27 cellular contexts compared by ENCODE assay signal in genomic region chr13:99896712-99897440, GRCh38.
DNase-seq lines count a peak whose midpoint lies in the region; ATAC-seq and TF ChIP-seq lines count a peak whose summit lies in the region.
"Had no signal": no experiment of that assay in that cellular context is flagged by ENCODE, and none has a peak within 500 bp of the region (broad histone marks: within the 10 kb centered on the region; RNA-seq: fewer than 3 reads in every experiment).

No MANE protein-coding gene starts in this region.

- intact Hi-C loops in CD8-positive, alpha-beta T cell (cut with DNase I, micrococcal nuclease), result no loop called here

- POLR2A ChIA-PET in CD8-positive, alpha-beta T cell (lab: Charles Lee), result no interaction called here
- POLR2A ChIA-PET in T-cell (lab: Charles Lee), result no interaction called here

- no peaks in the 10 kb centered on the region for H3K9me3 ChIP-seq in CD8-positive, alpha-beta T cell (ENCODE audit: low read length)
- H3K9me3 ChIP-seq in neural progenitor cell (ENCODE audit: low read depth), result no peaks in the 10 kb centered on the region
- H3K9me3 ChIP-seq: heart left ventricle had no signal

- H3K27ac ChIP-seq in CD8-positive, alpha-beta T cell (ENCODE audit: low read depth, low read length), result no peak overlapping the region
- H3K27ac ChIP-seq in neural progenitor cell, result no peak overlapping the region
- H3K27ac ChIP-seq: C4-2B, heart left ventricle had no signal

- H3K36me3 ChIP-seq in CD8-positive, alpha-beta T cell (ENCODE audit: insufficient read depth, low read length), result no peaks in the 10 kb centered on the region
- H3K36me3 ChIP-seq in neural progenitor cell, result no peaks in the 10 kb centered on the region
- H3K36me3 ChIP-seq: heart left ventricle had no signal

- TF ChIP-seq CTCF in CD8-positive, alpha-beta T cell (IDR thresholded peaks at IDR 0.05), result no peak
- no peak for TF ChIP-seq CTCF in neural progenitor cell (IDR thresholded peaks at IDR 0.05)

- no peak overlapping the region for H3K9ac ChIP-seq in neural progenitor cell

- no peak overlapping the region for H3K27ac Mint-ChIP-seq in CD8-positive, alpha-beta T cell
- H3K27ac Mint-ChIP-seq in T-cell, result peak overlapping the region in 1 of 2 donors; percentile 31
- H3K27ac Mint-ChIP-seq in effector memory CD8-positive, alpha-beta T cell, result no peak overlapping the region
- peak overlapping the region; percentile 25 for H3K27ac Mint-ChIP-seq in neural progenitor cell
- H3K27ac Mint-ChIP-seq: activated CD4-positive, alpha-beta memory T cell treated with anti-CD3 and anti-CD28 coated beads, Interleukin-2, amount 10 ng/mL, durations not matched to agents 7 days and 5 days; activated T-helper 17 cell treated with anti-CD3 and anti-CD28 coated beads, Interleukin-2, amount 50 U/mL, for 72 hours; nephron had no signal

- no peaks in the 10 kb centered on the region for H3K79me2 ChIP-seq in neural progenitor cell (ENCODE audit: low read depth)

- H3K4me2 ChIP-seq in neural progenitor cell, result no peak overlapping the region

- no peaks in the 10 kb centered on the region for H4K20me1 ChIP-seq in neural progenitor cell (ENCODE audit: low read depth)

- peaks cover 58% of the 10 kb centered on the region for H3K27me3 Mint-ChIP-seq in CD8-positive, alpha-beta T cell (ENCODE audit: low read depth)
- H3K27me3 Mint-ChIP-seq in T-cell (peaks cover 44 to 63% of the 10 kb centered on the region in 2 donors), neural progenitor cell (ENCODE audit: insufficient read depth, low read depth) (peaks cover 13% of the 10 kb centered on the region)
- peaks cover 43 to 77% of the 10 kb centered on the region in 2 donors for H3K27me3 Mint-ChIP-seq in effector memory CD8-positive, alpha-beta T cell

- no peaks in the 10 kb centered on the region for H3K36me3 Mint-ChIP-seq in CD8-positive, alpha-beta T cell
- H3K36me3 Mint-ChIP-seq in T-cell (peaks cover 2% of the 10 kb centered on the region), neural progenitor cell (peaks cover 38% of the 10 kb centered on the region)
- peaks cover 4% of the 10 kb centered on the region for H3K36me3 Mint-ChIP-seq in effector memory CD8-positive, alpha-beta T cell (ENCODE audit: insufficient read depth)

- CTCF ChIA-PET in CD8-positive, alpha-beta T cell (lab: Charles Lee), result interaction anchor here (0.5 to 4.5 kb wide), 3 partner anchors 240 to 618 kb away, joined by 3 to 33 read pairs (median 3); no protein-coding TSS in a partner anchor
- CTCF ChIA-PET in T-cell (lab: Charles Lee), result interaction anchor here in 1 of 2 donors (0.6 kb wide), 1 partner anchor 175 kb away, joined by 3 read pairs; no protein-coding TSS in a partner anchor

- no peak overlapping the region for H3K4me3 ChIP-seq in CD8-positive, alpha-beta T cell (ENCODE audit: low read depth, low read length)
- H3K4me3 ChIP-seq in neural progenitor cell, result no peak overlapping the region
- H3K4me3 ChIP-seq: GM12878 had no signal

- H3K4me1 Mint-ChIP-seq in CD8-positive, alpha-beta T cell (ENCODE audit: low read depth), result peaks cover 16% of the 10 kb centered on the region
- H3K4me1 Mint-ChIP-seq in T-cell (peaks cover 7 to 22% (median 19%) of the 10 kb centered on the region in 3 donors), neural progenitor cell (peaks cover 56% of the 10 kb centered on the region)
- peaks cover 12 to 16% of the 10 kb centered on the region in 2 donors for H3K4me1 Mint-ChIP-seq in effector memory CD8-positive, alpha-beta T cell (ENCODE audit: low read depth in 2 of 2)

- DNase-seq in CD8-positive, alpha-beta T cell, result no peak
- DNase-seq in T-cell (no peak), neural progenitor cell (ENCODE audit: low spot score) (no peak)
- no peak for DNase-seq in effector memory CD8-positive, alpha-beta T cell
- DNase-seq: activated CD4-positive, alpha-beta memory T cell treated with anti-CD3 and anti-CD28 coated beads, Interleukin-2, amount 10 ng/mL, durations not matched to agents 7 days and 5 days; activated CD8-positive, alpha-beta memory T cell treated with anti-CD3 and anti-CD28 coated beads, Interleukin-2, amount 50 U/mL, for 4 hours; central memory CD4-positive, alpha-beta T cell; dermis blood vessel endothelial cell; foreskin melanocyte; heart left ventricle; midbrain; NCI-H146; NCI-H446; NCI-H748 treated with DMSO at 0.1 percent for 48 hours; stimulated activated CD4-positive, alpha-beta T cell treated with anti-CD3 and anti-CD28 coated beads, Interleukin-15, amount 100 ng/mL, for 24 hours; stimulated activated CD4-positive, alpha-beta T cell treated with anti-CD3 and anti-CD28 coated beads, Interleukin-4, amount 100 ng/mL, for 4 hours; trophoblast cell had no signal

- H3K4me3 Mint-ChIP-seq in CD8-positive, alpha-beta T cell, result peak overlapping the region; percentile 40
- peak overlapping the region; percentile 26 to 37 (median 34) for H3K4me3 Mint-ChIP-seq in T-cell
- H3K4me3 Mint-ChIP-seq in effector memory CD8-positive, alpha-beta T cell, result peak overlapping the region; percentile 21 to 77
- H3K4me3 Mint-ChIP-seq in neural progenitor cell, result no peak overlapping the region
- H3K4me3 Mint-ChIP-seq: activated CD4-positive, alpha-beta memory T cell treated with anti-CD3 and anti-CD28 coated beads, Interleukin-2, amount 10 ng/mL, durations not matched to agents 7 days and 5 days; activated T-helper 17 cell treated with anti-CD3 and anti-CD28 coated beads, Interleukin-2, amount 50 U/mL, for 72 hours; nephron had no signal

- H3K27me3 ChIP-seq in CD8-positive, alpha-beta T cell (ENCODE audit: insufficient read depth, low read length), result peaks cover 11% of the 10 kb centered on the region
- H3K27me3 ChIP-seq in neural progenitor cell, result peaks cover 19% of the 10 kb centered on the region

- no peak for ATAC-seq in CD8-positive, alpha-beta T cell
- ATAC-seq in T-cell (replicated peaks in 1 of 4), result no peak
- ATAC-seq in effector memory CD8-positive, alpha-beta T cell (replicated peaks), result no peak
- no peak for ATAC-seq in GM19328 (IDR thresholded peaks at IDR 0.05; ENCODE audit: unreplicated experiment)
- no peak for ATAC-seq in GM18907 (IDR thresholded peaks at IDR 0.05; ENCODE audit: unreplicated experiment)
- ATAC-seq in HG03196 (IDR thresholded peaks at IDR 0.05; ENCODE audit: unreplicated experiment), result no peak
- ATAC-seq: GM12878, HCT116, heart left ventricle, Right ventricle myocardium inferior, SK-N-SH treated with all-trans-retinoic acid at 6 μM for 48 hours had no signal

- peaks cover 48% of the 10 kb centered on the region for H3F3A ChIP-seq in neural progenitor cell (ENCODE audit: low read depth)

- H3K4me1 ChIP-seq in CD8-positive, alpha-beta T cell (ENCODE audit: insufficient read depth, low read length), result peaks cover 15% of the 10 kb centered on the region
- peaks cover 52% of the 10 kb centered on the region for H3K4me1 ChIP-seq in neural progenitor cell

- no peak overlapping the region for H2AFZ ChIP-seq in neural progenitor cell (replicated peaks)

- H3K9me3 Mint-ChIP-seq in CD8-positive, alpha-beta T cell, result no peaks in the 10 kb centered on the region
- H3K9me3 Mint-ChIP-seq in T-cell (no peaks in the 10 kb centered on the region), neural progenitor cell (peaks cover 21% of the 10 kb centered on the region)
- H3K9me3 Mint-ChIP-seq in effector memory CD8-positive, alpha-beta T cell, result no peaks in the 10 kb centered on the region
- H3K9me3 Mint-ChIP-seq: activated CD4-positive, alpha-beta memory T cell treated with anti-CD3 and anti-CD28 coated beads, Interleukin-2, amount 10 ng/mL, durations not matched to agents 7 days and 5 days; activated T-helper 17 cell treated with anti-CD3 and anti-CD28 coated beads, Interleukin-2, amount 50 U/mL, for 72 hours; nephron had no signal
